Comparison of ENCODE assay signal across 26 cellular contexts in the genomic region with DNA sequence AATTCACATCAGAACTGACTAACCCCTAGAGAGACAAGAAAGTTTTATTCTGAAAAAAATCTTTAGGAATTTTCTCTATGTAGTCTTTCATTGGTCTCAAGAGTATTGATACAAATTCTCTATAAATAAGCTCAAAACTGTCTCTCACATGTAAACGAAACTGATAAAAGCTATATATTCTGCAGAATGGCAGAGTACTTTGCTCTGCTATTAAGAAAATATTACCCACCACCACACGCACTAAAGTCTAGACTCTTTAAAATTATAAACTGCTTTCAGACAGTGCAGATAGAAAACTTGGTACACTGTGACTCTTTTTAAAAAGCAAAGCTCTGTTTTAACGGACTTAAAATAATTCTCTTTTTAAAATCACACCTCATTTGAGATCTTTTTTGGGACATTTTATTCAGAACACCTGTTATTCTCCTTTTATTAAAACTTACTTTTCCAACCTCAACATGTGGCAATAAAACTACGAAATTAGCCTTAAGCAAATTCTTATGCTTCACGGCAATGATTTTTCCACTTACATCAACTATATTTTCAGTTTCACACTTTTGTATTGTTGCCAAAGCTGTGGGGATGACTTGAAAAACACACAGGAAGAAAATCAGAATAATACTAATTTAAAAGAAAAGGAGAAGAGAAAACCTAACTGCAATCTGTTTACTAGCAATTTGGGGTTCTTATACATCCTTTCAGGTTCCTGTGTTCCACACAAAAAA.
DNase-seq lines count a peak whose midpoint lies in the region; ATAC-seq and TF ChIP-seq lines count a peak whose summit lies in the region.
"Had no signal": no experiment of that assay in that cellular context is flagged by ENCODE, and none has a peak within 500 bp of the region (broad histone marks: within the 10 kb centered on the region; RNA-seq: fewer than 3 reads in every experiment).

No MANE protein-coding gene starts in this region.

- no peak for TF ChIP-seq CTCF in DOHH2 (IDR thresholded peaks at IDR 0.05; ENCODE audit: low read depth, low read length, poor library complexity, severe bottlenecking)

- peak overlapping the region; percentile 52 for H3K4me2 ChIP-seq in DOHH2 (ENCODE audit: low read length)

- no peaks in the 10 kb centered on the region for H4K20me1 ChIP-seq in DOHH2 (ENCODE audit: control insufficient read depth, insufficient read depth, low read depth, low read length)

- peaks cover 6% of the 10 kb centered on the region for H3K27me3 Mint-ChIP-seq in T-helper 2 cell treated with Interferon-gamma antibody and Interleukin-4, amounts not matched to agents 5 μg/mL and 100 μg/mL, for 36 hours (ENCODE audit: low read depth)
- H3K27me3 Mint-ChIP-seq: central memory CD8-positive, alpha-beta T cell; effector memory CD8-positive, alpha-beta T cell; progenitor cell of endocrine pancreas had no signal

- H3K9me2 ChIP-seq in DOHH2 (replicated peaks; ENCODE audit: control insufficient read depth, low read length): no peaks in the 10 kb centered on the region

- H3K4me3 ChIP-seq in DOHH2 (ENCODE audit: low read length): peak overlapping the region; percentile 26
- H3K4me3 ChIP-seq: suprapubic skin had no signal

- H3F3A ChIP-seq in DOHH2 (ENCODE audit: control insufficient read depth, insufficient read depth): peaks cover 11% of the 10 kb centered on the region

- intact Hi-C loops in head of caudate nucleus (cut with DNase I): no loop called here

- peak; percentile 42 for DNase-seq in fibroblast of peridontal ligament (ENCODE audit: extremely low read depth)
- no peak for DNase-seq in head of caudate nucleus
- no peak for DNase-seq in KBM-7
- DNase-seq in AG08395 (ENCODE audit: low spot score): no peak
- DNase-seq in T-helper 2 cell treated with Interferon-gamma antibody and Interleukin-4, amounts not matched to agents 5 μg/mL and 100 μg/mL, for 36 hours (ENCODE audit: low spot score): no peak
- DNase-seq: activated CD4-positive, alpha-beta T cell treated with anti-CD3 and anti-CD28 coated beads, Interleukin-2, amount 50 U/mL, for 4 hours; activated naive CD4-positive, alpha-beta T cell; activated T-cell treated with anti-CD3 and anti-CD28 coated beads for 4 hours; effector memory CD8-positive, alpha-beta T cell; HFFc6; kidney glomerular epithelial cell; NCI-H1048; NCI-H2081; NCI-H524 treated with DMSO at 0.1 percent for 48 hours; small intestine; stimulated activated CD8-positive, alpha-beta memory T cell treated with anti-CD3 and anti-CD28 coated beads, Interleukin-4, amount 100 ng/mL, for 48 hours had no signal

- peak; percentile 70 for ATAC-seq in GM19395 (IDR thresholded peaks at IDR 0.05; ENCODE audit: unreplicated experiment)
- peak; percentile 49 for ATAC-seq in HG03432 (IDR thresholded peaks at IDR 0.05; ENCODE audit: unreplicated experiment)
- ATAC-seq: effector memory CD8-positive, alpha-beta T cell; Right ventricle myocardium inferior had no signal

- no peaks in the 10 kb centered on the region for H3K9me3 Mint-ChIP-seq in T-helper 2 cell treated with Interferon-gamma antibody and Interleukin-4, amounts not matched to agents 5 μg/mL and 100 μg/mL, for 36 hours
- H3K9me3 Mint-ChIP-seq: central memory CD8-positive, alpha-beta T cell; effector memory CD8-positive, alpha-beta T cell; HFFc6; nephron had no signal

- in situ Hi-C loops in KBM-7 (cut with MboI; ENCODE audit: low pct_unique_long_range_greater_than_20kb, low sequenced_read_pairs): no loop called here

- H3K4me3 Mint-ChIP-seq in T-helper 2 cell treated with Interferon-gamma antibody and Interleukin-4, amounts not matched to agents 5 μg/mL and 100 μg/mL, for 36 hours: no peak overlapping the region
- H3K4me3 Mint-ChIP-seq: central memory CD8-positive, alpha-beta T cell; effector memory CD8-positive, alpha-beta T cell; HFFc6; nephron had no signal

- no peaks in the 10 kb centered on the region for H3K9me3 ChIP-seq in DOHH2 (ENCODE audit: control insufficient read depth, insufficient read depth, low read length)
- H3K9me3 ChIP-seq: suprapubic skin had no signal

- H3K4me1 Mint-ChIP-seq in T-helper 2 cell treated with Interferon-gamma antibody and Interleukin-4, amounts not matched to agents 5 μg/mL and 100 μg/mL, for 36 hours (ENCODE audit: low read depth): no peaks in the 10 kb centered on the region
- H3K4me1 Mint-ChIP-seq: central memory CD8-positive, alpha-beta T cell; nephron had no signal

- no peak overlapping the region for H3K27ac Mint-ChIP-seq in T-helper 2 cell treated with Interferon-gamma antibody and Interleukin-4, amounts not matched to agents 5 μg/mL and 100 μg/mL, for 36 hours
- H3K27ac Mint-ChIP-seq: effector memory CD8-positive, alpha-beta T cell; HFFc6; nephron; progenitor cell of endocrine pancreas had no signal

- H3K36me3 ChIP-seq in DOHH2 (ENCODE audit: control insufficient read depth, low read length): peaks cover 59% of the 10 kb centered on the region
- H3K36me3 ChIP-seq: suprapubic skin had no signal

- no peaks in the 10 kb centered on the region for H3K36me3 Mint-ChIP-seq in T-helper 2 cell treated with Interferon-gamma antibody and Interleukin-4, amounts not matched to agents 5 μg/mL and 100 μg/mL, for 36 hours (ENCODE audit: low read depth)

- H3K27ac ChIP-seq in DOHH2 (ENCODE audit: low read depth, low read length): peak overlapping the region; percentile 71
- H3K27ac ChIP-seq: C4-2B, HL-60, suprapubic skin had no signal

- H3K4me1 ChIP-seq in DOHH2 (ENCODE audit: control insufficient read depth, low read length): peaks cover 50% of the 10 kb centered on the region

- no peaks in the 10 kb centered on the region for H3K27me3 ChIP-seq in DOHH2 (ENCODE audit: control insufficient read depth, low read length)
- H3K27me3 ChIP-seq: suprapubic skin had no signal

- no peaks in the 10 kb centered on the region for H3K79me2 ChIP-seq in DOHH2 (ENCODE audit: control insufficient read depth, low read length)
